In the genomic region with DNA sequence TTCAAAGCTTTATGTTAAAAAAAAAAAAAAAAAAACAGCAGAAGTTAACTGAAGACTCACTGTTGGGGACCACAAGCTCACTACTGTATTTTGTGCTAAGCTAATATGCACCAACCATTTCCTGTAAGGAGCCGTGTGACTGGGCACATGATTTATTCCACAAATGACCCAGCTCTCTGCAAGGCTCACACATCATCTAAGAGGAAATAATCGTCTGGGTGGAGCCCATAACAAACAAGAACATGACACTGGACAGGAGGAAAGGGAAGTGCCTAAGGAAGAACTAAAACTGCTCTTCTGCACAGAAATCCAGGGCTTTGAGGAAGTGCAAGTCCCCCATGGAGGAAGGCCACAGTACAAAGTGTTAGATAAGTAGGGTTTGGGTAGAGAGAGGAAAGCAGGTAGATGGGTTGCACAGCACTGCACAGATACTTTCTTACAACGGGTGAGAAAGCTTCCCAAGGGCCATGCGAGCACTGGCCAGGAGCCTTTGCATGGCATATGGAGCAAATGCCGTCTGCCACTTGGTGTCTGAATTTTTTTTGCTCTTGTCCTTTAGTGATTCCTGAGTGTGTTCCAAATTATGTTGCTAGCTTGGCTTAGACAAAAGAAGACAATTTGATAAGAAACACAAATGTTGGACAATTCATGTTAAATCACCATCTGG, we compare ENCODE assay signal across 1 cellular context.
TF ChIP-seq lines count a peak whose summit lies in the region.

No MANE protein-coding gene starts in this region.

TF ChIP-seq in GM23338, 12 proteins besides CTCF, POLR2A, EP300 and RAD21 (continued from another document):
- TF ChIP-seq ZNF462 (CRISPR knock-in tag; IDR thresholded peaks at IDR 0.05) (no peak), EZH2phosphoT487 (IDR thresholded peaks at IDR 0.05; ENCODE audit: unreplicated experiment) (no peak), REST (IDR thresholded peaks at IDR 0.05; ENCODE audit: unreplicated experiment) (no peak), STAT1 (IDR thresholded peaks at IDR 0.05; ENCODE audit: unreplicated experiment) (no peak), EZH2 (IDR thresholded peaks at IDR 0.05; ENCODE audit: low read depth, unreplicated experiment) (no peak), JUNB (IDR thresholded peaks at IDR 0.05; ENCODE audit: unreplicated experiment) (no peak), POLR2AphosphoS5 (IDR thresholded peaks at IDR 0.05; ENCODE audit: low read depth) (no peak), ZNF331 (CRISPR knock-in tag; IDR thresholded peaks at IDR 0.05; ENCODE audit: low read depth) (no peak), CREB1 (CRISPR knock-in tag; IDR thresholded peaks at IDR 0.05; ENCODE audit: low read depth) (no peak)
TF ChIP-seq in GM23338: peak in this region for 0.
